Comparison of ENCODE assay signal across 16 cellular contexts in the genomic region with DNA sequence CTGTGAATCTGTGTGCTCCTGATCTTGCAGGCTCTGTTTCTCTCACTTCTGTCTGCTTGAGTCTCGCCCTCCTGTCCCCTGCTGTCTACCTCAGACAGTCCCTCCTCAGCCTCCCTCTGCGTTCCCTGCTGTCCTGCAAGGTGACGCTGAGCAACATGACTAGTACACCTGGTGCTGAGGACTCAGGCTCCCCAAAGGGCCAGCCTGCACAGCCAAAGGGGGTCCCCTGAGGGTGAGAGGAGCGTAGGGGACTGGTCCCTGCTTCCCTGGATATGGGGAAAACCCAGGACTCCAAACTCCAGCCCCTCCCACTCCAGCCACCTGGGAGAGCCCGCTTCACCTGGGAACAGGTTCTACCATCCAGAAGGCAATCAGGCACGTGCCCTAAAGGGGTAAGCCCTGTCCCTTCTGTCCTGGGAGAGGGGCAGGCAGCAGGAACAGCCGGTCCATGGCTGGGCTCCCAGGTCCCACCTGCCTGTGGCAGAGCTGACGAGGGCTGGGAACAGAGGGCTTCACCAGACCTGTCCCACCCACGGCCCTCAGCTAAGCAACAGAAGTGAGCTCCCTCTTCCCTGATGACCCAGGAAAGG.
DNase-seq lines count a peak whose midpoint lies in the region; ATAC-seq, FAIRE-seq and TF ChIP-seq lines count a peak whose summit lies in the region.
"Had no signal": no experiment of that assay in that cellular context is flagged by ENCODE, and none has a peak within 500 bp of the region (broad histone marks: within the 10 kb centered on the region; RNA-seq: fewer than 3 reads in every experiment).

No MANE protein-coding gene starts in this region.

- H3K9me1 ChIP-seq in IMR-90 (ENCODE audit: insufficient read depth, low read length) = peaks cover 2% of the 10 kb centered on the region; the same call in 1 of the 2 replicates

- peaks cover 0 to 10% of the 10 kb centered on the region in 2 experiments; a peak in 1 of 4 replicates for H3K4me1 ChIP-seq in SK-N-SH (ENCODE audit: control insufficient read depth in 1 of 2, insufficient read depth in 2 of 2, low read depth in 1 of 2, low read length in 1 of 2)
- no peaks in the 10 kb centered on the region for H3K4me1 ChIP-seq in IMR-90 (ENCODE audit: control insufficient read depth, insufficient read depth, low read length)
- H3K4me1 ChIP-seq in H1 (replicated peaks in 1 of 4; ENCODE audit: control insufficient read depth in 3 of 4, insufficient read depth in 4 of 4, low read length in 3 of 4) = peaks cover 0 to 13% (median 5%) of the 10 kb centered on the region in 4 experiments; a peak in 5 of 7 replicates
- H3K4me1 ChIP-seq: BLaER1 had no signal

- H3K36me3 ChIP-seq in SK-N-SH (replicated peaks in 1 of 2; ENCODE audit: control insufficient read depth in 1 of 2, insufficient read depth in 2 of 2, low read length in 1 of 2) (no peaks in the 10 kb centered on the region), IMR-90 (ENCODE audit: control insufficient read depth, insufficient read depth, low read length) (no peaks in the 10 kb centered on the region), H1 (ENCODE audit: control insufficient read depth in 2 of 4, insufficient read depth in 4 of 4, low read length in 3 of 4) (no peaks in the 10 kb centered on the region)
- H3K36me3 ChIP-seq: BLaER1 had no signal

- dilution Hi-C loops in IMR-90 (cut with HindIII; ENCODE audit: low sequenced_read_pairs, unreplicated experiment) = no loop called here

- H4K91ac ChIP-seq in IMR-90 (ENCODE audit: insufficient read depth, low read depth, low read length) (no peak overlapping the region), H1 (replicated peaks; ENCODE audit: insufficient read length, low read length) (peak overlapping the region; percentile 75)

- CTCF ChIA-PET in SK-N-SH (lab: Yijun Ruan, JAX) (interaction anchor here (0.6 to 2.8 kb wide), 4 partner anchors 16 to 216 kb away, joined by 3 to 12 read pairs (median 3); no protein-coding TSS in a partner anchor), IMR-90 (lab: Yijun Ruan, JAX) (no interaction called here), H1 (lab: Charles Lee; ENCODE audit: partially characterized antibody) (interaction anchor here (1.1 to 7.7 kb wide), 2 partner anchors 9 to 30 kb away, joined by 3 to 59 read pairs; no protein-coding TSS in a partner anchor)

- no peaks in the 10 kb centered on the region for H3K9me2 ChIP-seq in SK-N-SH

- H4K8ac ChIP-seq in IMR-90 (ENCODE audit: low read depth in 2 of 2, low read length in 2 of 2) (no peak overlapping the region), H1 (ENCODE audit: extremely low read depth, insufficient read depth, low read length) (no peak overlapping the region)

- H3K4me3 Mint-ChIP-seq in progenitor cell of endocrine pancreas (ENCODE audit: low read depth) = no peak overlapping the region
- no peak overlapping the region for H3K4me3 Mint-ChIP-seq in CD14-positive monocyte
- H3K4me3 Mint-ChIP-seq: CD4-positive, CD25-positive, alpha-beta regulatory T cell; HFFc6 had no signal

- H3K79me1 ChIP-seq in IMR-90 (ENCODE audit: low read depth in 1 of 2, low read length in 2 of 2) = no peaks in the 10 kb centered on the region
- H3K79me1 ChIP-seq in H1 (ENCODE audit: low read depth, low read length) = no peaks in the 10 kb centered on the region

- H3K4me1 Mint-ChIP-seq in progenitor cell of endocrine pancreas (ENCODE audit: low read depth) (no peaks in the 10 kb centered on the region), CD14-positive monocyte (no peaks in the 10 kb centered on the region)
- H3K4me1 Mint-ChIP-seq: CD4-positive, CD25-positive, alpha-beta regulatory T cell had no signal

- H4K20me1 ChIP-seq in SK-N-SH (ENCODE audit: insufficient read depth) (no peaks in the 10 kb centered on the region), IMR-90 (ENCODE audit: insufficient read depth, low read length) (no peaks in the 10 kb centered on the region), H1 (replicated peaks in 1 of 2; ENCODE audit: control insufficient read depth in 1 of 2, insufficient read depth in 2 of 2, low read length in 2 of 2) (no peaks in the 10 kb centered on the region)
- H4K20me1 ChIP-seq: BLaER1 had no signal

- H3K9me3 ChIP-seq in SK-N-SH = no peaks in the 10 kb centered on the region
- H3K9me3 ChIP-seq in IMR-90 (ENCODE audit: control insufficient read depth, insufficient read depth, low read length) = no peaks in the 10 kb centered on the region
- H3K9me3 ChIP-seq in H1 (ENCODE audit: insufficient read depth in 2 of 2, low read depth in 1 of 2, low read length in 1 of 2) = no peaks in the 10 kb centered on the region
- H3K9me3 ChIP-seq: BLaER1 had no signal

- H2AK9ac ChIP-seq in IMR-90 (replicated peaks; ENCODE audit: low read depth, low read length, poor library complexity) = peak overlapping the region; percentile 55

- in situ Hi-C loops in IMR-90 (cut with MboI; ENCODE audit: low sequenced_read_pairs) = no loop called here

- WGBS in SK-N-SH (ENCODE audit: low lambda C conversion rate) = 87% methylated on average over 9 of the region's 9 CpGs
- 78% methylated on average over 6 of the region's 9 CpGs; no CpG with 5 or more reads in 1 of the 2 experiments for WGBS in IMR-90 (ENCODE audit: extremely low coverage in 2 of 2, insufficient read length in 1 of 2), 2 experiments
- 90% methylated on average over 7 of the region's 9 CpGs; no CpG with 5 or more reads in 1 of the 2 experiments for WGBS in H1 (ENCODE audit: extremely low coverage in 1 of 2, insufficient coverage in 1 of 2, insufficient read length in 1 of 2, insufficient replicate concordance in 2 of 2, low coverage in 1 of 2, low lambda C conversion rate in 2 of 2, missing lambda C conversion rate in 1 of 2), 2 experiments

- no peak overlapping the region for H3K4me2 ChIP-seq in SK-N-SH
- no peak overlapping the region for H3K4me2 ChIP-seq in IMR-90 (ENCODE audit: low read depth, low read length)
- no peak overlapping the region for H3K4me2 ChIP-seq in H1 (ENCODE audit: insufficient read depth in 1 of 2, low read depth in 2 of 2, low read length in 2 of 2)
- H3K4me2 ChIP-seq: BLaER1 had no signal

- no peak for TF ChIP-seq EP300 in SK-N-SH (IDR thresholded peaks at IDR 0.05; ENCODE audit: borderline replicate concordance in 1 of 2, low read depth in 1 of 2, low read length in 1 of 2)
- no peak for TF ChIP-seq EP300 in H1 (IDR thresholded peaks at IDR 0.05; ENCODE audit: borderline replicate concordance in 1 of 2, low read depth in 2 of 2, low read length in 2 of 2)

- TF ChIP-seq RAD21 in SK-N-SH (IDR thresholded peaks at IDR 0.05; ENCODE audit: low read length) = no peak
- TF ChIP-seq RAD21 in IMR-90 (IDR thresholded peaks at IDR 0.05; ENCODE audit: low read length) = no peak
- TF ChIP-seq RAD21 in H1 (IDR thresholded peaks at IDR 0.05 in 1 of 2, conservative IDR thresholded peaks at IDR 0.05 in 1 of 2; ENCODE audit: low read depth in 2 of 2, low read length in 2 of 2) = no peak

- TF ChIP-seq POLR2A in IMR-90 (IDR thresholded peaks at IDR 0.05; ENCODE audit: low read depth, low read length) (no peak), H1 (IDR thresholded peaks at IDR 0.05; ENCODE audit: control extremely low read depth in 1 of 2, low read depth in 2 of 2, low read length in 2 of 2) (no peak)

- H3K4ac ChIP-seq in IMR-90 (ENCODE audit: low read depth, low read length) (no peak overlapping the region), H1 (replicated peaks; ENCODE audit: insufficient read length, low read depth, low read length) (no peak overlapping the region)

- ATAC-seq in SK-N-SH treated with all-trans-retinoic acid at 6 μM for 48 hours (no peak), IMR-90 (ENCODE audit: low read depth) (no peak), GM19397 (IDR thresholded peaks at IDR 0.05; ENCODE audit: unreplicated experiment) (no peak)

- H3K14ac ChIP-seq in IMR-90 (replicated peaks; ENCODE audit: low read depth, low read length) = no peak overlapping the region
- no peak overlapping the region for H3K14ac ChIP-seq in H1 (ENCODE audit: insufficient read length)

- BruUV-seq in IMR-90 (replicated peaks; lab: Mats Ljungman, UMichigan) = no TSS peak

- H3K4me3 ChIP-seq in SK-N-SH (ENCODE audit: low read depth in 2 of 2, low read length in 1 of 2) (no peak overlapping the region), IMR-90 (ENCODE audit: insufficient read depth, low read depth, low read length) (no peak overlapping the region), H1 (ENCODE audit: extremely low read depth in 1 of 4, insufficient read depth in 2 of 4, low read depth in 3 of 4, low read length in 4 of 4) (no peak overlapping the region)
- H3K4me3 ChIP-seq: BLaER1 had no signal

- H3K27me3 Mint-ChIP-seq in progenitor cell of endocrine pancreas (peaks cover 22% of the 10 kb centered on the region), CD14-positive monocyte (ENCODE audit: low read depth in 3 of 3) (peaks cover 7 to 24% (median 23%) of the 10 kb centered on the region in 3 donors)

- intact Hi-C loops in IMR-90 (cut with micrococcal nuclease) (no loop called here), CD14-positive monocyte (cut with micrococcal nuclease) (no loop called here)

- no peaks in the 10 kb centered on the region for H3F3A ChIP-seq in SK-N-SH (replicated peaks; ENCODE audit: insufficient read depth)

- H3K27me3 ChIP-seq in SK-N-SH (ENCODE audit: insufficient read depth) = no peaks in the 10 kb centered on the region
- peaks cover 19% of the 10 kb centered on the region; the same call in 1 of the 2 replicates for H3K27me3 ChIP-seq in IMR-90 (ENCODE audit: control insufficient read depth, insufficient read depth, low read length)
- no peaks in the 10 kb centered on the region; a peak in 1 of 7 replicates for H3K27me3 ChIP-seq in H1 (replicated peaks in 1 of 4; ENCODE audit: control insufficient read depth in 3 of 4, extremely low read depth in 1 of 4, insufficient read depth in 3 of 4, low read length in 3 of 4)
- H3K27me3 ChIP-seq: BLaER1 had no signal

- POLR2A ChIA-PET in SK-N-SH (lab: Yijun Ruan, JAX) = no interaction called here
- POLR2A ChIA-PET in IMR-90 (lab: Charles Lee; ENCODE audit: unreplicated experiment) = no interaction called here
- POLR2A ChIA-PET in H1 (lab: Charles Lee; ENCODE audit: partially characterized antibody) = interaction anchor here (0.6 to 3.1 kb wide), 4 partner anchors 9 to 47 kb away, joined by 3 to 11 read pairs (median 4); no protein-coding TSS in a partner anchor

- H2BK15ac ChIP-seq in IMR-90 (ENCODE audit: low read depth, low read length) = no peak overlapping the region
- peak overlapping the region; percentile 46; the same call in 1 of the 2 replicates for H2BK15ac ChIP-seq in H1 (ENCODE audit: low read length)

- H3K27ac ChIP-seq in SK-N-SH (ENCODE audit: low read depth in 2 of 2, low read length in 1 of 2) = no peak overlapping the region
- no peak overlapping the region for H3K27ac ChIP-seq in IMR-90 (ENCODE audit: insufficient read depth, low read length)
- H3K27ac ChIP-seq in H1 (ENCODE audit: low read depth, low read length) = no peak overlapping the region
- H3K27ac ChIP-seq: 22Rv1, BLaER1 had no signal

- no peak for DNase-seq in SK-N-SH
- no peak for DNase-seq in IMR-90
- DNase-seq in H1 (ENCODE audit: low read depth in 1 of 2, low spot score in 2 of 2) = no peak
- no peak for DNase-seq in progenitor cell of endocrine pancreas (ENCODE audit: low spot score, unreplicated experiment)
- no peak for DNase-seq in CD14-positive monocyte (ENCODE audit: low spot score)
- DNase-seq in SHP77 (lab: John Stamatoyannopoulos, UW) = no peak
- DNase-seq: AML-193; CD4-positive, CD25-positive, alpha-beta regulatory T cell; DMS53; GOT3; HCEC 1CT; HFFc6 had no signal

- no peak overlapping the region for H2BK5ac ChIP-seq in IMR-90 (ENCODE audit: low read depth, low read length, poor library complexity, severe bottlenecking)
- H2BK5ac ChIP-seq in H1 (ENCODE audit: low read depth, low read length) = no peak overlapping the region

- H2AK5ac ChIP-seq in IMR-90 (ENCODE audit: low read depth, low read length) (no peak overlapping the region), H1 (ENCODE audit: low read depth, low read length) (no peak overlapping the region)

- H2BK120ac ChIP-seq in IMR-90 (ENCODE audit: low read depth, low read length) (no peak overlapping the region), H1 (replicated peaks; ENCODE audit: low read depth, low read length) (no peak overlapping the region)

- H3K23ac ChIP-seq in IMR-90 (ENCODE audit: low read depth, low read length) = no peak overlapping the region
- no peak overlapping the region for H3K23ac ChIP-seq in H1 (ENCODE audit: insufficient read length)

- TF ChIP-seq CTCF in SK-N-SH (IDR thresholded peaks at IDR 0.05) (no peak), IMR-90 (conservative IDR thresholded peaks at IDR 0.05; ENCODE audit: low read depth, low read length) (no peak), H1 (IDR thresholded peaks at IDR 0.05; ENCODE audit: control extremely low read depth in 1 of 3, insufficient read depth in 1 of 3, low read depth in 1 of 3, low read length in 3 of 3) (no peak), progenitor cell of endocrine pancreas (IDR thresholded peaks at IDR 0.05; ENCODE audit: unreplicated experiment) (no peak), CD14-positive monocyte (IDR thresholded peaks at IDR 0.05) (no peak)

- H3K27ac Mint-ChIP-seq in progenitor cell of endocrine pancreas (peak overlapping the region; percentile 6), CD14-positive monocyte (no peak overlapping the region)
- H3K27ac Mint-ChIP-seq: CD4-positive, CD25-positive, alpha-beta regulatory T cell; HFFc6 had no signal

- no peak for FAIRE-seq in H1 (lab: Jason Lieb, UNC)

- H2BK20ac ChIP-seq in IMR-90 (ENCODE audit: low read depth, low read length) (no peak overlapping the region), H1 (ENCODE audit: low read length) (no peak overlapping the region)

- H2BK12ac ChIP-seq in H1 (ENCODE audit: low read depth, low read length) = peak overlapping the region; percentile 44; the same call in 1 of the 2 replicates

- H3K23me2 ChIP-seq in H1 (ENCODE audit: low read depth, low read length) = no peaks in the 10 kb centered on the region

- no peak overlapping the region for H3K56ac ChIP-seq in IMR-90 (ENCODE audit: extremely low read depth, insufficient read depth, low read length)
- no peak overlapping the region for H3K56ac ChIP-seq in H1 (replicated peaks; ENCODE audit: insufficient read length, low read depth, low read length)

- H3K79me2 ChIP-seq in SK-N-SH (ENCODE audit: insufficient read depth) (no peaks in the 10 kb centered on the region), H1 (ENCODE audit: control insufficient read depth in 1 of 2, insufficient read depth in 2 of 2, low read length in 2 of 2) (no peaks in the 10 kb centered on the region)

- no peak overlapping the region for H2AFZ ChIP-seq in SK-N-SH (ENCODE audit: low read depth)
- no peak overlapping the region for H2AFZ ChIP-seq in IMR-90 (replicated peaks; ENCODE audit: low read length, poor library complexity)
- no peak overlapping the region for H2AFZ ChIP-seq in H1 (ENCODE audit: low read length)

- no peaks in the 10 kb centered on the region for H3K9me3 Mint-ChIP-seq in progenitor cell of endocrine pancreas (ENCODE audit: low read depth)
- no peaks in the 10 kb centered on the region for H3K9me3 Mint-ChIP-seq in CD14-positive monocyte
- H3K9me3 Mint-ChIP-seq: HFFc6 had no signal

- H4K5ac ChIP-seq in IMR-90 (ENCODE audit: low read depth, low read length) (no peak overlapping the region), H1 (ENCODE audit: insufficient read length, low read depth, low read length) (peak overlapping the region; percentile 22)

- H3K9ac ChIP-seq in SK-N-SH (no peak overlapping the region), IMR-90 (ENCODE audit: low read depth, low read length) (no peak overlapping the region), H1 (replicated peaks in 1 of 4; ENCODE audit: extremely low read depth in 1 of 4, low read depth in 3 of 4, low read length in 3 of 4) (no peak overlapping the region)
- H3K9ac ChIP-seq: BLaER1 had no signal

- H3K18ac ChIP-seq in IMR-90 (ENCODE audit: low read depth, low read length) (no peak overlapping the region), H1 (ENCODE audit: extremely low read depth, low read length) (no peak overlapping the region; the same call in 1 of the 2 replicates)

- H3K36me3 Mint-ChIP-seq in progenitor cell of endocrine pancreas (ENCODE audit: insufficient read depth) (no peaks in the 10 kb centered on the region), CD14-positive monocyte (no peaks in the 10 kb centered on the region)
- H3K36me3 Mint-ChIP-seq: CD4-positive, CD25-positive, alpha-beta regulatory T cell had no signal

Comparison
In these comparisons a context has a peak if more than half of its experiments do, and no peak if none do; other contexts are left out.
1. Of the 17 proteins assayed by ChIP-seq in both H1 and SK-N-SH: peak only in H1: none; only in SK-N-SH: POLR2AphosphoS5; in both: none; in neither: 16.